ENCODE assay signal across 8 cellular contexts in the genomic region with DNA sequence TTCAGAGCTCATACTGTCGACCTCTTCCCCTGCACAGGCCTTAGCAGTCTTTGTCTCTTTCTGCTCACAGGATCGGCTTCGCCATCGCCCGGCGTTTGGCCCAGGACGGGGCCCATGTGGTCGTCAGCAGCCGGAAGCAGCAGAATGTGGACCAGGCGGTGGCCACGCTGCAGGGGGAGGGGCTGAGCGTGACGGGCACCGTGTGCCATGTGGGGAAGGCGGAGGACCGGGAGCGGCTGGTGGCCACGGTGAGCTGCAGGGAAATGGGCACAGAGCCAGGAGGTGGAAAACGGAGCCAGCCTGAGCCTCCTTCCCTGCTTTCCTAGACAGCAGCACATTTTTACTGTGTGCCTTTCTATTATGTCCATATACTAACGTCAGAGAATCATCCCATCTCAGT. TPM values are rescaled to one million over a fixed set of nuclear protein-coding genes. Genes with fewer than 3 reads are reported as not detected.
A peak's percentile ranks its signal among the peaks of the same experiment; 100 is the strongest.
DNase-seq lines count a peak whose midpoint lies in the region; ATAC-seq, FAIRE-seq and TF ChIP-seq lines count a peak whose summit lies in the region.
"Not testable (repeated sequence)": the region's sequence is repeated elsewhere in the genome, so short reads cannot be mapped to it uniquely, and the experiment has no call there.

No MANE protein-coding gene starts in this region.

- H4K12ac ChIP-seq in trophoblast cell (ENCODE audit: low read depth, low read length) = not testable (repeated sequence)

- H3K9ac ChIP-seq in trophoblast cell (ENCODE audit: low read length) = not testable (repeated sequence)

- H3K27ac ChIP-seq in A549; trophoblast cell (ENCODE audit: low read depth, low read length): not testable (repeated sequence)
- peak overlapping the region; percentile 83 for H3K27ac ChIP-seq in VCaP

- not testable (repeated sequence) for TF ChIP-seq RAD21 in A549 (conservative IDR thresholded peaks at IDR 0.05 in 1 of 2, IDR thresholded peaks at IDR 0.05 in 1 of 2)

- H3K27me3 ChIP-seq in trophoblast cell (ENCODE audit: insufficient read depth, low read length) = not testable (repeated sequence)

- H3K36me3 ChIP-seq in trophoblast cell (ENCODE audit: control insufficient read depth in 1 of 2, insufficient read depth in 2 of 2, low read length in 2 of 2) = not testable (repeated sequence)

- H3K79me1 ChIP-seq in trophoblast cell (ENCODE audit: low read length) = not testable (repeated sequence)

- CTCF ChIA-PET in A549 (lab: Yijun Ruan, JAX) = interaction anchor here (0.7 to 2.2 kb wide), 13 partner anchors 10 to 360 kb away, joined by 3 to 7 read pairs (median 3); a partner anchor contains a TSS

- not testable (repeated sequence) for H2AK5ac ChIP-seq in trophoblast cell (ENCODE audit: low read length)

- 77% methylated on average over 20 of the region's 20 CpGs for WGBS in A549 (ENCODE audit: missing lambda C conversion rate)
- no CpG with 5 or more reads among the region's 20 CpGs for WGBS in trophoblast cell (ENCODE audit: extremely low coverage, insufficient coverage, insufficient read length)

- H2BK5ac ChIP-seq in trophoblast cell (ENCODE audit: low read depth, low read length, poor library complexity) = not testable (repeated sequence)

- H3K4me2 ChIP-seq in A549 = peak overlapping the region; percentile 87
- not testable (repeated sequence) for H3K4me2 ChIP-seq in trophoblast cell (ENCODE audit: low read length)

- H2BK120ac ChIP-seq in trophoblast cell (ENCODE audit: insufficient read depth, low read length, poor library complexity) = not testable (repeated sequence)

- H3K9me3 ChIP-seq in A549; trophoblast cell (ENCODE audit: insufficient read depth, low read depth, low read length): not testable (repeated sequence)

- not testable (repeated sequence) for TF ChIP-seq POLR2A in A549 (IDR thresholded peaks at IDR 0.05; ENCODE audit: low read length)

- not testable (repeated sequence) for H3K4me3 ChIP-seq in A549; trophoblast cell (ENCODE audit: low read depth, low read length)

- not testable (repeated sequence) for H2AFZ ChIP-seq in trophoblast cell (ENCODE audit: insufficient read depth, low read length, poor library complexity)

- H2BK12ac ChIP-seq in trophoblast cell (ENCODE audit: low read length) = not testable (repeated sequence)

- not testable (repeated sequence) for H3K18ac ChIP-seq in trophoblast cell (ENCODE audit: low read length)

- H3K79me2 ChIP-seq in trophoblast cell (ENCODE audit: control insufficient read depth, insufficient read depth, low read length, poor library complexity) = not testable (repeated sequence)

- not testable (repeated sequence) for FAIRE-seq in A549 (lab: Jason Lieb, UNC)

- not testable (repeated sequence) for H3K14ac ChIP-seq in trophoblast cell (ENCODE audit: low read length)

- ATAC-seq in A549 = not testable (repeated sequence)
- ATAC-seq in left lobe of liver = peak; percentile 20

- POLR2A ChIA-PET in A549 (lab: Yijun Ruan, JAX) = not testable (repeated sequence)

- peak overlapping the region; percentile 47 for H4K8ac ChIP-seq in trophoblast cell (ENCODE audit: low read depth, low read length)

- not testable (repeated sequence) for TF ChIP-seq EP300 in A549 (IDR thresholded peaks at IDR 0.05)

- H3K4me1 ChIP-seq in A549; trophoblast cell (ENCODE audit: control insufficient read depth in 1 of 2, insufficient read depth in 2 of 2, low read length in 2 of 2): not testable (repeated sequence)

- TF ChIP-seq CTCF in A549 (IDR thresholded peaks at IDR 0.05); VCaP (conservative IDR thresholded peaks at IDR 0.05): not testable (repeated sequence)

- H3K4ac ChIP-seq in trophoblast cell (ENCODE audit: low read depth, low read length) = not testable (repeated sequence)

- H4K91ac ChIP-seq in trophoblast cell (ENCODE audit: low read depth, low read length) = not testable (repeated sequence)

- not testable (repeated sequence) for DNase-seq in A549 (ENCODE audit: low read depth in 1 of 2, low spot score in 1 of 2); trophoblast cell
- DNase-seq in DMS79 (lab: John Stamatoyannopoulos, UW) (peak; percentile 76), NCI-H1105 treated with DMSO at 0.1 percent for 48 hours (lab: John Stamatoyannopoulos, UW) (peak; percentile 31), NCI-H69 (lab: John Stamatoyannopoulos, UW) (peak; percentile 86), cerebellum (ENCODE audit: low spot score) (peak; percentile 23), left lobe of liver (ENCODE audit: low spot score) (peak; percentile 78)

- not testable (repeated sequence) for H3K23ac ChIP-seq in trophoblast cell (ENCODE audit: low read length)

RNA-seq across cellular contexts. Expression of a gene that starts 1.4 kb away (rescaled TPM):
- 26.5 and 28.5 TPM in 2 replicates for polyA plus RNA-seq in A549 (2011; rRNA removed)
- 57.8 and 60.2 TPM in 2 replicates for polyA plus RNA-seq in A549 (2012; cell fraction: cytosol; rRNA removed)
- 39.2 and 41.7 TPM in 2 replicates for polyA plus RNA-seq in A549 (2012; cell fraction: nucleus; rRNA removed)
- 60.9 to 64.8 TPM (median 62.7 TPM) in 3 replicates for polyA plus RNA-seq in A549 (2017; fragmentation: RNase III; extraction: RNeasy Plus Mini Kit Qiagen cat#74134 plus additional on column Dnase treatment)
- 18.8 and 21.7 TPM in 2 replicates for polyA minus RNA-seq in A549 (2011; rRNA and poly(A)+ RNA removed)
- total RNA-seq in cerebellum = 8.0 TPM
- total RNA-seq in left lobe of liver = 59.0 TPM
- 11.9 and 12.2 TPM in 2 replicates for polyA plus RNA-seq in trophoblast cell (2013)

RNA-seq across cellular contexts. Expression of a gene that starts 33.8 kb away (rescaled TPM):
- polyA plus RNA-seq in A549 (2011; rRNA removed) = 18.8 and 23.4 TPM in 2 replicates
- polyA plus RNA-seq in A549 (2012; cell fraction: cytosol; rRNA removed) = 29.7 and 29.8 TPM in 2 replicates
- 19.9 and 20.5 TPM in 2 replicates for polyA plus RNA-seq in A549 (2012; cell fraction: nucleus; rRNA removed)
- polyA plus RNA-seq in A549 (2017; fragmentation: RNase III; extraction: RNeasy Plus Mini Kit Qiagen cat#74134 plus additional on column Dnase treatment) = 25.6 to 28.1 TPM (median 27.0 TPM) in 3 replicates
- polyA minus RNA-seq in A549 (2011; rRNA and poly(A)+ RNA removed) = 19.1 and 19.4 TPM in 2 replicates
- total RNA-seq in cerebellum = 4.7 TPM
- 46.4 TPM for total RNA-seq in left lobe of liver
- 16.3 and 16.6 TPM in 2 replicates for polyA plus RNA-seq in trophoblast cell (2013)
